Comparison of ENCODE assay signal across 17 cellular contexts in genomic region chr20:33480071-33480470, GRCh38. TPM values are rescaled to one million over a fixed set of nuclear protein-coding genes. Genes with fewer than 3 reads are reported as not detected.
DNase-seq lines count a peak whose midpoint lies in the region; ATAC-seq and TF ChIP-seq lines count a peak whose summit lies in the region.
"Had no signal": no experiment of that assay in that cellular context is flagged by ENCODE, and none has a peak within 500 bp of the region (broad histone marks: within the 10 kb centered on the region; RNA-seq: fewer than 3 reads in every experiment).

No MANE protein-coding gene starts in this region.

- no peaks in the 10 kb centered on the region for H3K36me3 ChIP-seq in colonic mucosa
- H3K36me3 ChIP-seq in mucosa of descending colon (ENCODE audit: low read depth), result no peaks in the 10 kb centered on the region
- H3K36me3 ChIP-seq in spleen, result no peaks in the 10 kb centered on the region
- H3K36me3 ChIP-seq: BE2C had no signal

- intact Hi-C loops in colonic mucosa (cut with DNase I), result no loop called here
- intact Hi-C loops in mucosa of descending colon (cut with DNase I, micrococcal nuclease), result no loop called here
- intact Hi-C loops in spleen (cut with DNase I; ENCODE audit: low total_unique reads), result no loop called here

- no peak for TF ChIP-seq CTCF in colonic mucosa (IDR thresholded peaks at IDR 0.05)
- TF ChIP-seq CTCF in mucosa of descending colon (IDR thresholded peaks at IDR 0.05), result no peak
- no peak for TF ChIP-seq CTCF in spleen (IDR thresholded peaks at IDR 0.05 in 8 of 11, conservative IDR thresholded peaks at IDR 0.05 in 3 of 11)

- H3K9me3 ChIP-seq in colonic mucosa (no peaks in the 10 kb centered on the region), mucosa of descending colon (no peaks in the 10 kb centered on the region), spleen (no peaks in the 10 kb centered on the region)
- H3K9me3 ChIP-seq: A549, BE2C had no signal

- H3K9ac ChIP-seq in colonic mucosa (ENCODE audit: low read depth in 2 of 2, low read length in 2 of 2), result no peak overlapping the region

- H3K27ac ChIP-seq in colonic mucosa, result no peak overlapping the region
- no peak overlapping the region for H3K27ac ChIP-seq in spleen
- H3K27ac ChIP-seq: A549, C4-2B had no signal

- no peak for TF ChIP-seq POLR2A in spleen (IDR thresholded peaks at IDR 0.05)

- no peaks in the 10 kb centered on the region for H3K27me3 ChIP-seq in colonic mucosa
- H3K27me3 ChIP-seq in spleen (replicated peaks in 1 of 7), result no peaks in the 10 kb centered on the region
- H3K27me3 ChIP-seq: BE2C had no signal

- no peak for ATAC-seq in mucosa of descending colon
- no peak for ATAC-seq in GM18907 (IDR thresholded peaks at IDR 0.05; ENCODE audit: unreplicated experiment)
- no peak for ATAC-seq in GM18519 (IDR thresholded peaks at IDR 0.05; ENCODE audit: low FRiP score, unreplicated experiment)
- ATAC-seq: A549; CD8-positive, alpha-beta T cell had no signal

- no peaks in the 10 kb centered on the region for H3K4me1 ChIP-seq in colonic mucosa
- H3K4me1 ChIP-seq in mucosa of descending colon (ENCODE audit: low read depth), result peaks cover 32% of the 10 kb centered on the region
- H3K4me1 ChIP-seq in spleen, result peaks cover 0 to 14% (median 6%) of the 10 kb centered on the region in 6 donors
- H3K4me1 ChIP-seq: A549, BE2C had no signal

- peak; percentile 71 for DNase-seq in NCI-H69 (lab: John Stamatoyannopoulos, UW)
- DNase-seq in colonic mucosa, result peak; percentile 36
- peak; percentile 45 to 54 (median 52) for DNase-seq in mucosa of descending colon
- peak; percentile 15 for DNase-seq in spleen
- no peak for DNase-seq in iPS-NIHi11 (ENCODE audit: low spot score)
- DNase-seq in NCI-H774 (lab: John Stamatoyannopoulos, UW), result no peak
- DNase-seq: BE2C; CD8-positive, alpha-beta T cell; COR-L47; DMS53; GOT3; H9; IMR-90 had no signal

- WGBS in spleen, 5 donors, result 90 to 96% (median 95%) methylated on average over 5 of the region's 5 CpGs

- H3K4me3 ChIP-seq in colonic mucosa, result no peak overlapping the region
- no peak overlapping the region for H3K4me3 ChIP-seq in mucosa of descending colon
- H3K4me3 ChIP-seq in spleen, result no peak overlapping the region
- H3K4me3 ChIP-seq: A549 had no signal

RNA-seq across cellular contexts. Expression of gene CBFA2T2, which starts 9.8 kb away (rescaled TPM):
- total RNA-seq in colonic mucosa (10 to 100 TPM; 20.9 to 23.8 TPM), mucosa of descending colon (10 to 100 TPM; 28.5 to 37.4 (median 30.3) TPM), spleen (10 to 100 TPM; 17.0 to 25.4 (median 18.9) TPM)
- polyA plus RNA-seq in spleen, result 1 to 10 TPM; 3.3 to 6.9 (median 4.8) TPM

RNA-seq across cellular contexts. Expression of gene SNTA1, which starts 36.5 kb away (rescaled TPM):
- total RNA-seq in colonic mucosa (1 to 10 TPM; 4.5 to 5.7 TPM), mucosa of descending colon (10 to 100 TPM in 1 of 3 donors, 1 to 10 TPM in 2; 2.3 to 17.2 (median 5.0) TPM), spleen (1 to 10 TPM; 2.4 to 8.7 (median 3.9) TPM)
- 1 to 10 TPM; 4.3 to 6.3 (median 5.9) TPM for polyA plus RNA-seq in spleen

Comparison
In these comparisons a context has a peak if more than half of its experiments do, and no peak if none do; other contexts are left out.
1. DNase-seq: peak in NCI-H69 (single experiment), colonic mucosa (single experiment), mucosa of descending colon (3 of 3) and spleen (single experiment); none in iPS-NIHi11 (single experiment) and NCI-H774 (single experiment).